Comparison of ENCODE assay signal across 1 cellular context in the genomic region with DNA sequence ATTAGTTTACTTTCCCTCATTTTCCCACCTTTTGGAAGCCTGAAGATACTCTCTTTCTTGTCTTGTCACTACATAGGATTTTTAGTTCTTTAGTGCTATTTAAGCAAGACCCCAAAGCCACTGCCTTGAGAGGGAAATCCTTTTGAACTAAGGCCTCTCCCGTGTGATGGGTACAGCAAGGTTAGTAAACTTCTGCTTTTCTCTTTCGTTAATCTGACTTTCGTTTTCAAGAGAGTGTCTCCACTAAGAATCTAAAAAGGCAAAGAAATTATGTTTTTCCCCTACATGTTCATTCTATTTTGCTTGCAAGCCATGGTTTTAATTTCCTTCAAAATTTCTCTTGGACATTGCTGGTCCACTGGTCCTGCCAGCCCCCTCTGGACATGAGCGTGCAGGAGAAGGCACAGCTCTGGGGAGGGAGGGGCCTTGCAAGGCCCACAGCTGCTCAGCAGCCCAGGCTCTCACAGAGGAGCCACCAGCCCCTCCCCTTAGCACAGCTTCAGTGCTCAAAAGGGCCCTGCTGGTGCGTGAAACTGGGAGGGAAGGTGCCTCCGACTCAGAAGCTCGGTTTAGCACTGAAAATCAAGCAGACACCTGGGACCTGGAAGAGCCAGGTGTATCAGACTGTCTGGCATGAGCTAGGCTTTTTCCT.
A peak's percentile ranks its signal among the peaks of the same experiment; 100 is the strongest.
TF ChIP-seq lines count a peak whose summit lies in the region.

No MANE protein-coding gene starts in this region.

TF ChIP-seq in GM12878, 131 proteins besides CTCF, POLR2A, EP300 and RAD21 (continued from another document and continues in another):
- TF ChIP-seq, protein P1, sequence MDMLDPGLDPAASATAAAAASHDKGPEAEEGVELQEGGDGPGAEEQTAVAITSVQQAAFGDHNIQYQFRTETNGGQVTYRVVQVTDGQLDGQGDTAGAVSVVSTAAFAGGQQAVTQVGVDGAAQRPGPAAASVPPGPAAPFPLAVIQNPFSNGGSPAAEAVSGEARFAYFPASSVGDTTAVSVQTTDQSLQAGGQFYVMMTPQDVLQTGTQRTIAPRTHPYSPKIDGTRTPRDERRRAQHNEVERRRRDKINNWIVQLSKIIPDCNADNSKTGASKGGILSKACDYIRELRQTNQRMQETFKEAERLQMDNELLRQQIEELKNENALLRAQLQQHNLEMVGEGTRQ (IDR thresholded peaks at IDR 0.05; ENCODE audit: borderline replicate concordance, low read depth, low read length): no peak
- no peak for TF ChIP-seq ESRRA (IDR thresholded peaks at IDR 0.05; ENCODE audit: low read length)
- no peak for TF ChIP-seq SREBF2 (IDR thresholded peaks at IDR 0.05; ENCODE audit: low read length)
- TF ChIP-seq YBX1 (IDR thresholded peaks at IDR 0.05): no peak
- no peak for TF ChIP-seq ZNF207 (IDR thresholded peaks at IDR 0.05; ENCODE audit: borderline replicate concordance)
- TF ChIP-seq, protein P2, sequence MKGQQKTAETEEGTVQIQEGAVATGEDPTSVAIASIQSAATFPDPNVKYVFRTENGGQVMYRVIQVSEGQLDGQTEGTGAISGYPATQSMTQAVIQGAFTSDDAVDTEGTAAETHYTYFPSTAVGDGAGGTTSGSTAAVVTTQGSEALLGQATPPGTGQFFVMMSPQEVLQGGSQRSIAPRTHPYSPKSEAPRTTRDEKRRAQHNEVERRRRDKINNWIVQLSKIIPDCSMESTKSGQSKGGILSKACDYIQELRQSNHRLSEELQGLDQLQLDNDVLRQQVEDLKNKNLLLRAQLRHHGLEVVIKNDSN (IDR thresholded peaks at IDR 0.05; ENCODE audit: borderline replicate concordance, extremely low read length, insufficient read depth, low read depth, low read length): no peak
- TF ChIP-seq RELA (IDR thresholded peaks at IDR 0.05; ENCODE audit: borderline replicate concordance, partially characterized antibody): no peak
- TF ChIP-seq HDAC6 (IDR thresholded peaks at IDR 0.05; ENCODE audit: unreplicated experiment): no peak
- no peak for TF ChIP-seq ATF7 (IDR thresholded peaks at IDR 0.05; ENCODE audit: low read depth)
- no peak for TF ChIP-seq TARDBP (IDR thresholded peaks at IDR 0.05; ENCODE audit: borderline replicate concordance)
- TF ChIP-seq ZNF622 (IDR thresholded peaks at IDR 0.05): no peak
- TF ChIP-seq FOXK2 (IDR thresholded peaks at IDR 0.05): no peak
- no peak for TF ChIP-seq MXI1 (IDR thresholded peaks at IDR 0.05; ENCODE audit: low read depth, low read length)
- no peak for TF ChIP-seq NR2C2 (IDR thresholded peaks at IDR 0.05; ENCODE audit: borderline replicate concordance, control insufficient read depth, insufficient read length, low read depth)
- TF ChIP-seq EED (IDR thresholded peaks at IDR 0.05; ENCODE audit: low read depth): peak; percentile 24; the same call in 1 of the 2 replicates
- TF ChIP-seq BHLHE40 (IDR thresholded peaks at IDR 0.05; ENCODE audit: borderline replicate concordance in 1 of 2, low read depth in 2 of 2, low read length in 1 of 2): peak in 1 of 2 experiments; percentile 8; a peak in 1 of 4 replicates
- TF ChIP-seq SMARCA5 (IDR thresholded peaks at IDR 0.05): no peak
- no peak for TF ChIP-seq TAF1 (IDR thresholded peaks at IDR 0.05; ENCODE audit: borderline replicate concordance, low read depth, low read length)
- TF ChIP-seq CHD2 (IDR thresholded peaks at IDR 0.05; ENCODE audit: borderline replicate concordance, low read depth, low read length): 0 out of 2 replicates have a peak, but pooled peaks have one; percentile 15
- TF ChIP-seq SUZ12 (IDR thresholded peaks at IDR 0.05; ENCODE audit: unreplicated experiment): no peak
- no peak for TF ChIP-seq PML (IDR thresholded peaks at IDR 0.05; ENCODE audit: low read length)
- no peak for TF ChIP-seq NFXL1 (IDR thresholded peaks at IDR 0.05; ENCODE audit: borderline replicate concordance)
- TF ChIP-seq, protein P3, sequence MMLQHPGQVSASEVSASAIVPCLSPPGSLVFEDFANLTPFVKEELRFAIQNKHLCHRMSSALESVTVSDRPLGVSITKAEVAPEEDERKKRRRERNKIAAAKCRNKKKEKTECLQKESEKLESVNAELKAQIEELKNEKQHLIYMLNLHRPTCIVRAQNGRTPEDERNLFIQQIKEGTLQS (IDR thresholded peaks at IDR 0.05; ENCODE audit: borderline replicate concordance, extremely low read depth, low read depth, low read length): no peak
- TF ChIP-seq TCF3 (IDR thresholded peaks at IDR 0.05; ENCODE audit: borderline replicate concordance, insufficient read depth, low read depth, low read length): 0 out of 2 replicates have a peak, but pooled peaks have one; percentile 7
- no peak for TF ChIP-seq ZNF384 (IDR thresholded peaks at IDR 0.05; ENCODE audit: borderline replicate concordance, low read depth, low read length)
- no peak for TF ChIP-seq BRCA1 (IDR thresholded peaks at IDR 0.05; ENCODE audit: low read depth, low read length)
- TF ChIP-seq, protein P4, sequence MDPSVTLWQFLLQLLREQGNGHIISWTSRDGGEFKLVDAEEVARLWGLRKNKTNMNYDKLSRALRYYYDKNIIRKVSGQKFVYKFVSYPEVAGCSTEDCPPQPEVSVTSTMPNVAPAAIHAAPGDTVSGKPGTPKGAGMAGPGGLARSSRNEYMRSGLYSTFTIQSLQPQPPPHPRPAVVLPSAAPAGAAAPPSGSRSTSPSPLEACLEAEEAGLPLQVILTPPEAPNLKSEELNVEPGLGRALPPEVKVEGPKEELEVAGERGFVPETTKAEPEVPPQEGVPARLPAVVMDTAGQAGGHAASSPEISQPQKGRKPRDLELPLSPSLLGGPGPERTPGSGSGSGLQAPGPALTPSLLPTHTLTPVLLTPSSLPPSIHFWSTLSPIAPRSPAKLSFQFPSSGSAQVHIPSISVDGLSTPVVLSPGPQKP (IDR thresholded peaks at IDR 0.05; ENCODE audit: low read depth, low read length): no peak
- TF ChIP-seq, protein P5, sequence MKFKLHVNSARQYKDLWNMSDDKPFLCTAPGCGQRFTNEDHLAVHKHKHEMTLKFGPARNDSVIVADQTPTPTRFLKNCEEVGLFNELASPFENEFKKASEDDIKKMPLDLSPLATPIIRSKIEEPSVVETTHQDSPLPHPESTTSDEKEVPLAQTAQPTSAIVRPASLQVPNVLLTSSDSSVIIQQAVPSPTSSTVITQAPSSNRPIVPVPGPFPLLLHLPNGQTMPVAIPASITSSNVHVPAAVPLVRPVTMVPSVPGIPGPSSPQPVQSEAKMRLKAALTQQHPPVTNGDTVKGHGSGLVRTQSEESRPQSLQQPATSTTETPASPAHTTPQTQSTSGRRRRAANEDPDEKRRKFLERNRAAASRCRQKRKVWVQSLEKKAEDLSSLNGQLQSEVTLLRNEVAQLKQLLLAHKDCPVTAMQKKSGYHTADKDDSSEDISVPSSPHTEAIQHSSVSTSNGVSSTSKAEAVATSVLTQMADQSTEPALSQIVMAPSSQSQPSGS (IDR thresholded peaks at IDR 0.05; ENCODE audit: low read length): no peak
- no peak for TF ChIP-seq POU2F2 (IDR thresholded peaks at IDR 0.05; ENCODE audit: borderline replicate concordance, low read depth, low read length)
- TF ChIP-seq TCF7 (IDR thresholded peaks at IDR 0.05; ENCODE audit: borderline replicate concordance): no peak
- TF ChIP-seq NFYA (IDR thresholded peaks at IDR 0.05; ENCODE audit: borderline replicate concordance, low read depth, low read length): no peak
- TF ChIP-seq MTA2 (IDR thresholded peaks at IDR 0.05; ENCODE audit: low read depth): peak; percentile 31; the same call in 1 of the 2 replicates
- TF ChIP-seq ZNF274 (IDR thresholded peaks at IDR 0.05; ENCODE audit: insufficient read depth, insufficient read length): no peak
- no peak for TF ChIP-seq STAT3 (IDR thresholded peaks at IDR 0.05; ENCODE audit: low read depth, low read length)
- no peak for TF ChIP-seq KDM1A (IDR thresholded peaks at IDR 0.05; ENCODE audit: borderline replicate concordance)
- TF ChIP-seq, protein P6, sequence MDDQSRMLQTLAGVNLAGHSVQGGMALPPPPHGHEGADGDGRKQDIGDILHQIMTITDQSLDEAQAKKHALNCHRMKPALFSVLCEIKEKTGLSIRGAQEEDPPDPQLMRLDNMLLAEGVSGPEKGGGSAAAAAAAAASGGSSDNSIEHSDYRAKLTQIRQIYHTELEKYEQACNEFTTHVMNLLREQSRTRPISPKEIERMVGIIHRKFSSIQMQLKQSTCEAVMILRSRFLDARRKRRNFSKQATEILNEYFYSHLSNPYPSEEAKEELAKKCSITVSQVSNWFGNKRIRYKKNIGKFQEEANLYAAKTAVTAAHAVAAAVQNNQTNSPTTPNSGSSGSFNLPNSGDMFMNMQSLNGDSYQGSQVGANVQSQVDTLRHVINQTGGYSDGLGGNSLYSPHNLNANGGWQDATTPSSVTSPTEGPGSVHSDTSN (IDR thresholded peaks at IDR 0.05; ENCODE audit: insufficient replicate concordance, low read depth, low read length): no peak
- no peak for TF ChIP-seq ZZZ3 (IDR thresholded peaks at IDR 0.05; ENCODE audit: control insufficient read depth, insufficient read length, low read depth)
- no peak for TF ChIP-seq MTA3 (IDR thresholded peaks at IDR 0.05; ENCODE audit: borderline replicate concordance, low read length)
- TF ChIP-seq, protein P7, sequence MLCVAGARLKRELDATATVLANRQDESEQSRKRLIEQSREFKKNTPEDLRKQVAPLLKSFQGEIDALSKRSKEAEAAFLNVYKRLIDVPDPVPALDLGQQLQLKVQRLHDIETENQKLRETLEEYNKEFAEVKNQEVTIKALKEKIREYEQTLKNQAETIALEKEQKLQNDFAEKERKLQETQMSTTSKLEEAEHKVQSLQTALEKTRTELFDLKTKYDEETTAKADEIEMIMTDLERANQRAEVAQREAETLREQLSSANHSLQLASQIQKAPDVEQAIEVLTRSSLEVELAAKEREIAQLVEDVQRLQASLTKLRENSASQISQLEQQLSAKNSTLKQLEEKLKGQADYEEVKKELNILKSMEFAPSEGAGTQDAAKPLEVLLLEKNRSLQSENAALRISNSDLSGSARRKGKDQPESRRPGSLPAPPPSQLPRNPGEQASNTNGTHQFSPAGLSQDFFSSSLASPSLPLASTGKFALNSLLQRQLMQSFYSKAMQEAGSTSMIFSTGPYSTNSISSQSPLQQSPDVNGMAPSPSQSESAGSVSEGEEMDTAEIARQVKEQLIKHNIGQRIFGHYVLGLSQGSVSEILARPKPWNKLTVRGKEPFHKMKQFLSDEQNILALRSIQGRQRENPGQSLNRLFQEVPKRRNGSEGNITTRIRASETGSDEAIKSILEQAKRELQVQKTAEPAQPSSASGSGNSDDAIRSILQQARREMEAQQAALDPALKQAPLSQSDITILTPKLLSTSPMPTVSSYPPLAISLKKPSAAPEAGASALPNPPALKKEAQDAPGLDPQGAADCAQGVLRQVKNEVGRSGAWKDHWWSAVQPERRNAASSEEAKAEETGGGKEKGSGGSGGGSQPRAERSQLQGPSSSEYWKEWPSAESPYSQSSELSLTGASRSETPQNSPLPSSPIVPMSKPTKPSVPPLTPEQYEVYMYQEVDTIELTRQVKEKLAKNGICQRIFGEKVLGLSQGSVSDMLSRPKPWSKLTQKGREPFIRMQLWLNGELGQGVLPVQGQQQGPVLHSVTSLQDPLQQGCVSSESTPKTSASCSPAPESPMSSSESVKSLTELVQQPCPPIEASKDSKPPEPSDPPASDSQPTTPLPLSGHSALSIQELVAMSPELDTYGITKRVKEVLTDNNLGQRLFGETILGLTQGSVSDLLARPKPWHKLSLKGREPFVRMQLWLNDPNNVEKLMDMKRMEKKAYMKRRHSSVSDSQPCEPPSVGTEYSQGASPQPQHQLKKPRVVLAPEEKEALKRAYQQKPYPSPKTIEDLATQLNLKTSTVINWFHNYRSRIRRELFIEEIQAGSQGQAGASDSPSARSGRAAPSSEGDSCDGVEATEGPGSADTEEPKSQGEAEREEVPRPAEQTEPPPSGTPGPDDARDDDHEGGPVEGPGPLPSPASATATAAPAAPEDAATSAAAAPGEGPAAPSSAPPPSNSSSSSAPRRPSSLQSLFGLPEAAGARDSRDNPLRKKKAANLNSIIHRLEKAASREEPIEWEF (IDR thresholded peaks at IDR 0.05; ENCODE audit: insufficient replicate concordance, low read depth, low read length): no peak
- no peak for TF ChIP-seq RFX5 (IDR thresholded peaks at IDR 0.05; ENCODE audit: low read depth, low read length)
- no peak for TF ChIP-seq SREBF1 (IDR thresholded peaks at IDR 0.05; ENCODE audit: low read length)
- TF ChIP-seq POLR2AphosphoS5 (IDR thresholded peaks at IDR 0.05; ENCODE audit: low read length): no peak
- TF ChIP-seq IKZF2 (IDR thresholded peaks at IDR 0.05): peak; percentile 24 to 29; a peak in 1 of 4 replicates
- no peak for TF ChIP-seq ZBED1 (IDR thresholded peaks at IDR 0.05; ENCODE audit: borderline replicate concordance)
- TF ChIP-seq, protein P8, sequence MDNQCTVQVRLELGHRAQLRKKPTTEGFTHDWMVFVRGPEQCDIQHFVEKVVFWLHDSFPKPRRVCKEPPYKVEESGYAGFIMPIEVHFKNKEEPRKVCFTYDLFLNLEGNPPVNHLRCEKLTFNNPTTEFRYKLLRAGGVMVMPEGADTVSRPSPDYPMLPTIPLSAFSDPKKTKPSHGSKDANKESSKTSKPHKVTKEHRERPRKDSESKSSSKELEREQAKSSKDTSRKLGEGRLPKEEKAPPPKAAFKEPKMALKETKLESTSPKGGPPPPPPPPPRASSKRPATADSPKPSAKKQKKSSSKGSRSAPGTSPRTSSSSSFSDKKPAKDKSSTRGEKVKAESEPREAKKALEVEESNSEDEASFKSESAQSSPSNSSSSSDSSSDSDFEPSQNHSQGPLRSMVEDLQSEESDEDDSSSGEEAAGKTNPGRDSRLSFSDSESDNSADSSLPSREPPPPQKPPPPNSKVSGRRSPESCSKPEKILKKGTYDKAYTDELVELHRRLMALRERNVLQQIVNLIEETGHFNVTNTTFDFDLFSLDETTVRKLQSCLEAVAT (IDR thresholded peaks at IDR 0.05): no peak
- TF ChIP-seq CHD1 (IDR thresholded peaks at IDR 0.05; ENCODE audit: low read depth, low read length): no peak
- TF ChIP-seq GABPA (IDR thresholded peaks at IDR 0.05; ENCODE audit: low read depth): no peak
- TF ChIP-seq, protein P9, sequence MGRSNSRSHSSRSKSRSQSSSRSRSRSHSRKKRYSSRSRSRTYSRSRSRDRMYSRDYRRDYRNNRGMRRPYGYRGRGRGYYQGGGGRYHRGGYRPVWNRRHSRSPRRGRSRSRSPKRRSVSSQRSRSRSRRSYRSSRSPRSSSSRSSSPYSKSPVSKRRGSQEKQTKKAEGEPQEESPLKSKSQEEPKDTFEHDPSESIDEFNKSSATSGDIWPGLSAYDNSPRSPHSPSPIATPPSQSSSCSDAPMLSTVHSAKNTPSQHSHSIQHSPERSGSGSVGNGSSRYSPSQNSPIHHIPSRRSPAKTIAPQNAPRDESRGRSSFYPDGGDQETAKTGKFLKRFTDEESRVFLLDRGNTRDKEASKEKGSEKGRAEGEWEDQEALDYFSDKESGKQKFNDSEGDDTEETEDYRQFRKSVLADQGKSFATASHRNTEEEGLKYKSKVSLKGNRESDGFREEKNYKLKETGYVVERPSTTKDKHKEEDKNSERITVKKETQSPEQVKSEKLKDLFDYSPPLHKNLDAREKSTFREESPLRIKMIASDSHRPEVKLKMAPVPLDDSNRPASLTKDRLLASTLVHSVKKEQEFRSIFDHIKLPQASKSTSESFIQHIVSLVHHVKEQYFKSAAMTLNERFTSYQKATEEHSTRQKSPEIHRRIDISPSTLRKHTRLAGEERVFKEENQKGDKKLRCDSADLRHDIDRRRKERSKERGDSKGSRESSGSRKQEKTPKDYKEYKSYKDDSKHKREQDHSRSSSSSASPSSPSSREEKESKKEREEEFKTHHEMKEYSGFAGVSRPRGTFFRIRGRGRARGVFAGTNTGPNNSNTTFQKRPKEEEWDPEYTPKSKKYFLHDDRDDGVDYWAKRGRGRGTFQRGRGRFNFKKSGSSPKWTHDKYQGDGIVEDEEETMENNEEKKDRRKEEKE (IDR thresholded peaks at IDR 0.05): no peak
- TF ChIP-seq PAX8 (IDR thresholded peaks at IDR 0.05): no peak
